Comparison of ENCODE assay signal across 19 cellular contexts in the genomic region with DNA sequence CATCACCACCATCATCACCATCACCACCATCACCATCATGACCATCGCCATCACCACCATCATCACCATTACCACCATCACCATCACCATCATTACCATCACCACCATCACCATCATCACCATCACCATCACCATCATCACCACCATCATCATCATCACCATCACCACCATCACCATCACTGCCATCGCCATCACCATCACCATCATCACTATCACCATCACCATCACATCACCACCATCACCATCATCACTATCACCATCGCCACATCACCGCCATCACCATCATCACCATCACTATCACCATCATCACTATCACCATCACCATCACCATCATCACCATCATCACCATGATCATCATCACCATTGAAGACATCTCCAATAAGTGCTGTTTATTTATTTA. TPM values are rescaled to one million over a fixed set of nuclear protein-coding genes. Genes with fewer than 3 reads are reported as not detected.
DNase-seq lines count a peak whose midpoint lies in the region; ATAC-seq, FAIRE-seq and TF ChIP-seq lines count a peak whose summit lies in the region.
"Had no signal": no experiment of that assay in that cellular context is flagged by ENCODE, and none has a peak within 500 bp of the region (broad histone marks: within the 10 kb centered on the region; RNA-seq: fewer than 3 reads in every experiment).

No MANE protein-coding gene starts in this region.

- POLR2A ChIA-PET in HepG2 (lab: Yijun Ruan, JAX) = no interaction called here
- POLR2A ChIA-PET in naive thymus-derived CD4-positive, alpha-beta T cell (lab: Charles Lee) = no interaction called here

- no peaks in the 10 kb centered on the region for H3K36me3 Mint-ChIP-seq in brain
- peaks cover 4% of the 10 kb centered on the region for H3K36me3 Mint-ChIP-seq in neural progenitor cell
- peaks cover 0 to 3% (median 0%) of the 10 kb centered on the region in 5 donors for H3K36me3 Mint-ChIP-seq in naive thymus-derived CD4-positive, alpha-beta T cell
- H3K36me3 Mint-ChIP-seq: CD14-positive monocyte; CD8-positive, alpha-beta T cell; IgD-negative memory B cell had no signal

- H3K4me1 Mint-ChIP-seq in brain (no peaks in the 10 kb centered on the region), neural progenitor cell (no peaks in the 10 kb centered on the region)
- peaks cover 0 to 5% (median 0%) of the 10 kb centered on the region in 7 donors for H3K4me1 Mint-ChIP-seq in naive thymus-derived CD4-positive, alpha-beta T cell
- H3K4me1 Mint-ChIP-seq: CD14-positive monocyte, GM23338, H9, IgD-negative memory B cell had no signal

- no peak for DNase-seq in HepG2 (ENCODE audit: low spot score)
- DNase-seq in right lobe of liver = no peak
- no peak for DNase-seq in neural progenitor cell (ENCODE audit: low spot score)
- no peak for DNase-seq in EL
- no peak for DNase-seq in naive thymus-derived CD4-positive, alpha-beta T cell
- DNase-seq: Caco-2; CD8-positive, alpha-beta T cell; DMS53; H9; HFFc6 had no signal

- H3K9me3 ChIP-seq in HepG2 (ENCODE audit: low read length) = peaks cover 6% of the 10 kb centered on the region; the same call in 1 of the 2 replicates
- no peaks in the 10 kb centered on the region for H3K9me3 ChIP-seq in right lobe of liver
- H3K9me3 ChIP-seq in neural progenitor cell (ENCODE audit: low read depth) = no peaks in the 10 kb centered on the region
- H3K9me3 ChIP-seq in naive thymus-derived CD4-positive, alpha-beta T cell (ENCODE audit: control insufficient read depth in 2 of 3, low read length in 3 of 3) = no peaks in the 10 kb centered on the region

- peak overlapping the region in 1 of 3 experiments; percentile 33; a peak in 1 of 6 replicates for H3K4me3 ChIP-seq in HepG2 (replicated peaks in 1 of 3; ENCODE audit: insufficient read depth in 1 of 3, low read depth in 2 of 3, low read length in 3 of 3)
- H3K4me3 ChIP-seq in right lobe of liver = no peak overlapping the region
- H3K4me3 ChIP-seq in neural progenitor cell = no peak overlapping the region
- no peak overlapping the region for H3K4me3 ChIP-seq in naive thymus-derived CD4-positive, alpha-beta T cell (ENCODE audit: low read length)
- H3K4me3 ChIP-seq: GM23338 had no signal

- H3K4me1 ChIP-seq in HepG2 (ENCODE audit: insufficient read depth, low read length) (peaks cover 47% of the 10 kb centered on the region), right lobe of liver (no peaks in the 10 kb centered on the region), neural progenitor cell (no peaks in the 10 kb centered on the region)
- H3K4me1 ChIP-seq in naive thymus-derived CD4-positive, alpha-beta T cell (ENCODE audit: control insufficient read depth in 2 of 2, insufficient read depth in 2 of 2, low read length in 2 of 2) = no peaks in the 10 kb centered on the region
- H3K4me1 ChIP-seq: Caco-2 had no signal

- no peak for TF ChIP-seq EP300 in HepG2 (IDR thresholded peaks at IDR 0.05; ENCODE audit: low read depth in 2 of 2, low read length in 2 of 2)
- no peak for TF ChIP-seq EP300 in HepG2 (CRISPR knock-in tag; IDR thresholded peaks at IDR 0.05; ENCODE audit: borderline replicate concordance)

- H4K20me1 ChIP-seq in HepG2 (ENCODE audit: insufficient read depth, low read length) (no peaks in the 10 kb centered on the region), neural progenitor cell (ENCODE audit: low read depth) (no peaks in the 10 kb centered on the region)

- TF ChIP-seq CTCF in HepG2 (CRISPR knock-in tag; IDR thresholded peaks at IDR 0.05) (no peak), right lobe of liver (IDR thresholded peaks at IDR 0.05) (no peak), brain (conservative IDR thresholded peaks at IDR 0.05) (no peak), neural progenitor cell (IDR thresholded peaks at IDR 0.05) (no peak)

- H3K9me3 Mint-ChIP-seq in brain (peaks cover 4 to 12% (median 5%) of the 10 kb centered on the region in 5 experiments), neural progenitor cell (peaks cover 5% of the 10 kb centered on the region)
- peaks cover 0 to 9% (median 4%) of the 10 kb centered on the region in 11 donors for H3K9me3 Mint-ChIP-seq in naive thymus-derived CD4-positive, alpha-beta T cell

- H3K27ac Mint-ChIP-seq in brain (peak overlapping the region in 2 of 5 experiments; percentile 40 to 46), neural progenitor cell (peak overlapping the region; percentile 43)
- peak overlapping the region in 1 of 9 donors; percentile 2 for H3K27ac Mint-ChIP-seq in naive thymus-derived CD4-positive, alpha-beta T cell
- H3K27ac Mint-ChIP-seq: CD14-positive monocyte; CD8-positive, alpha-beta T cell; GM23338; H9; HFFc6; IgD-negative memory B cell had no signal

- no peak overlapping the region for H2AFZ ChIP-seq in HepG2 (ENCODE audit: low read length)
- H2AFZ ChIP-seq in neural progenitor cell (replicated peaks) = no peak overlapping the region
- H2AFZ ChIP-seq: GM23338 had no signal

- H3K36me3 ChIP-seq in HepG2 (replicated peaks in 1 of 2; ENCODE audit: control insufficient read depth in 1 of 2, insufficient read depth in 2 of 2, low read length in 2 of 2) (no peaks in the 10 kb centered on the region), right lobe of liver (no peaks in the 10 kb centered on the region), neural progenitor cell (no peaks in the 10 kb centered on the region)
- no peaks in the 10 kb centered on the region for H3K36me3 ChIP-seq in naive thymus-derived CD4-positive, alpha-beta T cell (ENCODE audit: control insufficient read depth in 2 of 3, insufficient read depth in 3 of 3, low read length in 3 of 3)

- no peak for FAIRE-seq in HepG2 (lab: Jason Lieb, UNC)

- no peak overlapping the region for H3K27ac ChIP-seq in HepG2 (ENCODE audit: extremely low read length, insufficient read depth, low read length)
- no peak overlapping the region for H3K27ac ChIP-seq in right lobe of liver
- no peak overlapping the region for H3K27ac ChIP-seq in neural progenitor cell
- H3K27ac ChIP-seq in naive thymus-derived CD4-positive, alpha-beta T cell (ENCODE audit: low read depth, low read length) = no peak overlapping the region
- H3K27ac ChIP-seq: 22Rv1, HL-60, KMS-11 had no signal

- H3K4me2 ChIP-seq in HepG2 (ENCODE audit: low read depth, low read length) (no peak overlapping the region; the same call in 1 of the 2 replicates), neural progenitor cell (no peak overlapping the region)
- H3K4me2 ChIP-seq: GM23338, KMS-11 had no signal

- no peaks in the 10 kb centered on the region for H3F3A ChIP-seq in neural progenitor cell (ENCODE audit: low read depth)

- H3K4me3 Mint-ChIP-seq in brain (peak overlapping the region in 3 of 5 experiments; percentile 0 to 38 (median 18)), neural progenitor cell (peak overlapping the region; percentile 51)
- no peak overlapping the region for H3K4me3 Mint-ChIP-seq in naive thymus-derived CD4-positive, alpha-beta T cell
- H3K4me3 Mint-ChIP-seq: CD14-positive monocyte; CD8-positive, alpha-beta T cell; GM23338; H9; HFFc6; IgD-negative memory B cell had no signal

- no TSS peak for BruUV-seq in HepG2 (replicated peaks; lab: Mats Ljungman, UMichigan)

- ATAC-seq in HepG2 (no peak), right lobe of liver (no peak), HG03342 (IDR thresholded peaks at IDR 0.05; ENCODE audit: unreplicated experiment) (no peak)
- no peak for ATAC-seq in naive thymus-derived CD4-positive, alpha-beta T cell
- ATAC-seq in activated CD4-positive, CD25-positive, alpha-beta regulatory T cell treated with anti-CD3 and anti-CD28 coated beads, Interleukin-2, amount 50 U/mL, for 24 hours = no peak
- ATAC-seq: CD8-positive, alpha-beta T cell; GM23338 had no signal

- H3K9ac ChIP-seq in HepG2 (ENCODE audit: insufficient read depth, low read depth, low read length) (no peak overlapping the region), neural progenitor cell (no peak overlapping the region)
- H3K9ac ChIP-seq: KMS-11 had no signal

- CTCF ChIA-PET in HepG2 (lab: Yijun Ruan, JAX; ENCODE audit: low intra/inter-chr PET ratio, low total read pairs) = no interaction called here
- CTCF ChIA-PET in naive thymus-derived CD4-positive, alpha-beta T cell (lab: Charles Lee) = no interaction called here

- 94% methylated on average over 4 of the region's 4 CpGs for WGBS in HepG2 (ENCODE audit: low lambda C conversion rate)
- 87% methylated on average over 4 of the region's 4 CpGs for WGBS in right lobe of liver (ENCODE audit: insufficient coverage, low coverage, low lambda C conversion rate, missing lambda C conversion rate)

- in situ Hi-C loops in HepG2 (cut with HindIII; ENCODE audit: extremely low pct_ligation_motif_present, low pct_unique_long_range_greater_than_20kb) = no loop called here

- intact Hi-C loops in HepG2 (cut with micrococcal nuclease; ENCODE audit: unreplicated experiment) (no loop called here), right lobe of liver (cut with DNase I) (no loop called here)
- intact Hi-C loops in naive thymus-derived CD4-positive, alpha-beta T cell (cut with micrococcal nuclease) = no loop called here

- TF ChIP-seq RAD21 in HepG2 (CRISPR knock-in tag; IDR thresholded peaks at IDR 0.05) = no peak

- TF ChIP-seq POLR2A in HepG2 (IDR thresholded peaks at IDR 0.05; ENCODE audit: insufficient read depth in 1 of 2, low read depth in 2 of 2, low read length in 2 of 2) (no peak), right lobe of liver (IDR thresholded peaks at IDR 0.05) (no peak)

- peaks cover 2 to 3% of the 10 kb centered on the region in 2 experiments; a peak in 2 of 5 replicates for H3K27me3 ChIP-seq in HepG2 (ENCODE audit: control insufficient read depth in 1 of 2, insufficient read depth in 2 of 2, low read length in 2 of 2)
- H3K27me3 ChIP-seq in right lobe of liver = no peaks in the 10 kb centered on the region
- H3K27me3 ChIP-seq in neural progenitor cell = peaks cover 13% of the 10 kb centered on the region
- H3K27me3 ChIP-seq in naive thymus-derived CD4-positive, alpha-beta T cell (ENCODE audit: control insufficient read depth in 2 of 2, insufficient read depth in 2 of 2, low read length in 2 of 2) = no peaks in the 10 kb centered on the region

- H3K27me3 Mint-ChIP-seq in brain = no peaks in the 10 kb centered on the region
- peaks cover 19% of the 10 kb centered on the region for H3K27me3 Mint-ChIP-seq in neural progenitor cell (ENCODE audit: insufficient read depth, low read depth)
- peaks cover 3 to 10% (median 4%) of the 10 kb centered on the region in 5 donors for H3K27me3 Mint-ChIP-seq in naive thymus-derived CD4-positive, alpha-beta T cell

- no peaks in the 10 kb centered on the region for H3K79me2 ChIP-seq in HepG2 (ENCODE audit: insufficient read depth, low read length)
- H3K79me2 ChIP-seq in neural progenitor cell (ENCODE audit: low read depth) = no peaks in the 10 kb centered on the region

RNA-seq across cellular contexts. Expression of a gene that starts 16.8 kb away (rescaled TPM):
- total RNA-seq in HepG2 (2016; rRNA removed; fragmentation: Illumina TruSeq; extraction: Trizol) (11.7 and 15.1 TPM in 2 replicates), right lobe of liver (10 to 100 TPM in 3 of 6 experiments, 1 to 10 TPM in 3; 5.7 to 24.4 (median 12.4) TPM), neural progenitor cell (ENCODE audit: low replicate concordance) (15.7 and 28.0 TPM in 2 replicates)
- 4.0 and 4.2 TPM in 2 replicates for total RNA-seq in HepG2 (2016; cell fraction: cytosol; rRNA removed; fragmentation: Illumina TruSeq; extraction: Trizol; ENCODE audit: low read depth)
- total RNA-seq in HepG2 (2016; cell fraction: insoluble cytoplasmic fraction; rRNA removed; fragmentation: Illumina TruSeq; extraction: Trizol) = 11.7 and 14.4 TPM in 2 replicates
- 9.8 and 10.7 TPM in 2 replicates for total RNA-seq in HepG2 (2016; cell fraction: membrane; rRNA removed; fragmentation: Illumina TruSeq; extraction: Trizol)
- 10.8 and 11.7 TPM in 2 replicates for total RNA-seq in HepG2 (2016; cell fraction: nucleus; rRNA removed; fragmentation: Illumina TruSeq; extraction: Trizol)
- polyA plus RNA-seq in HepG2 (2011; rRNA removed) (11.9 and 14.4 TPM in 2 replicates), brain (ENCODE audit: insufficient read depth, low read depth, low replicate concordance) (32.0 TPM)
- polyA plus RNA-seq in HepG2 (2011; cell fraction: cytosol; rRNA removed) = 18.3 and 21.5 TPM in 2 replicates
- 15.4 and 17.5 TPM in 2 replicates for polyA plus RNA-seq in HepG2 (2011; cell fraction: nucleus; rRNA removed)
- polyA plus RNA-seq in HepG2 (2012) = 9.2 and 11.4 TPM in 2 replicates
- 3.0 and 3.1 TPM in 2 replicates for polyA plus RNA-seq in HepG2 (2016; cell fraction: cytosol; fragmentation: Illumina TruSeq; extraction: Trizol; ENCODE audit: low read depth)
- polyA plus RNA-seq in HepG2 (2016; cell fraction: insoluble cytoplasmic fraction; fragmentation: Illumina TruSeq; extraction: Trizol; ENCODE audit: low read depth) = 11.2 and 12.0 TPM in 2 replicates
- polyA plus RNA-seq in HepG2 (2016; cell fraction: membrane; fragmentation: Illumina TruSeq; extraction: Trizol; ENCODE audit: low read depth) = 6.4 and 7.0 TPM in 2 replicates
- polyA plus RNA-seq in HepG2 (2016; cell fraction: nucleus; fragmentation: Illumina TruSeq; extraction: Trizol; ENCODE audit: insufficient read depth, low read depth) = 11.4 and 12.6 TPM in 2 replicates
- 21.1 and 25.1 TPM in 2 replicates for polyA minus RNA-seq in HepG2 (2011; rRNA and poly(A)+ RNA removed; ENCODE audit: low replicate concordance)
- 9.8 and 9.9 TPM in 2 replicates for polyA minus RNA-seq in HepG2 (2011; cell fraction: cytosol; rRNA and poly(A)+ RNA removed)
- polyA minus RNA-seq in HepG2 (2011; cell fraction: nucleus; rRNA and poly(A)+ RNA removed) = 24.2 and 25.4 TPM in 2 replicates
- 10 to 100 TPM; 14.0 to 24.1 (median 17.2) TPM for total RNA-seq in naive thymus-derived CD4-positive, alpha-beta T cell
- 10 to 100 TPM; 16.8 to 19.9 TPM for polyA plus RNA-seq in naive thymus-derived CD4-positive, alpha-beta T cell

RNA-seq across cellular contexts. Expression of a gene that starts 36.2 kb away (rescaled TPM):
- total RNA-seq in HepG2 (2016; rRNA removed; fragmentation: Illumina TruSeq; extraction: Trizol) = 1.4 and 1.6 TPM in 2 replicates
- 0.71 and 0.91 TPM in 2 replicates for total RNA-seq in HepG2 (2016; cell fraction: cytosol; rRNA removed; fragmentation: Illumina TruSeq; extraction: Trizol; ENCODE audit: low read depth)
- 1.4 and 1.9 TPM in 2 replicates for total RNA-seq in HepG2 (2016; cell fraction: insoluble cytoplasmic fraction; rRNA removed; fragmentation: Illumina TruSeq; extraction: Trizol)
- 1.5 and 1.7 TPM in 2 replicates for total RNA-seq in HepG2 (2016; cell fraction: membrane; rRNA removed; fragmentation: Illumina TruSeq; extraction: Trizol)
- 0.99 and 1.1 TPM in 2 replicates for total RNA-seq in HepG2 (2016; cell fraction: nucleus; rRNA removed; fragmentation: Illumina TruSeq; extraction: Trizol)
- polyA plus RNA-seq in HepG2 (2011; rRNA removed) = 4.2 and 8.9 TPM in 2 replicates
- 4.3 and 4.7 TPM in 2 replicates for polyA plus RNA-seq in HepG2 (2011; cell fraction: cytosol; rRNA removed)
- 6.6 and 7.6 TPM in 2 replicates for polyA plus RNA-seq in HepG2 (2011; cell fraction: nucleus; rRNA removed)
- polyA plus RNA-seq in HepG2 (2012) = 2.1 and 6.2 TPM in 2 replicates
- polyA plus RNA-seq in HepG2 (2016; cell fraction: cytosol; fragmentation: Illumina TruSeq; extraction: Trizol; ENCODE audit: low read depth) = 0.32 and 0.38 TPM in 2 replicates
- polyA plus RNA-seq in HepG2 (2016; cell fraction: insoluble cytoplasmic fraction; fragmentation: Illumina TruSeq; extraction: Trizol; ENCODE audit: low read depth) = 1.7 and 1.8 TPM in 2 replicates
- 0.63 and 0.72 TPM in 2 replicates for polyA plus RNA-seq in HepG2 (2016; cell fraction: membrane; fragmentation: Illumina TruSeq; extraction: Trizol; ENCODE audit: low read depth)
- 2.7 and 3.4 TPM in 2 replicates for polyA plus RNA-seq in HepG2 (2016; cell fraction: nucleus; fragmentation: Illumina TruSeq; extraction: Trizol; ENCODE audit: insufficient read depth, low read depth)
- 3.9 and 12.1 TPM in 2 replicates for polyA minus RNA-seq in HepG2 (2011; rRNA and poly(A)+ RNA removed; ENCODE audit: low replicate concordance)
- polyA minus RNA-seq in HepG2 (2011; cell fraction: cytosol; rRNA and poly(A)+ RNA removed) = 6.2 and 6.6 TPM in 2 replicates
- polyA minus RNA-seq in HepG2 (2011; cell fraction: nucleus; rRNA and poly(A)+ RNA removed) = 1.7 and 3.1 TPM in 2 replicates
- 100 to 1,000 TPM in 3 of 6 experiments, 10 to 100 TPM in 2, 1 to 10 TPM in 1; 1.0 to 230 (median 101) TPM for total RNA-seq in right lobe of liver
- 79.5 TPM for polyA plus RNA-seq in brain (ENCODE audit: insufficient read depth, low read depth, low replicate concordance)
- total RNA-seq in neural progenitor cell (ENCODE audit: low replicate concordance) = 0.88 and 2.8 TPM in 2 replicates
- total RNA-seq in naive thymus-derived CD4-positive, alpha-beta T cell = 1 to 10 TPM in 3 of 5 experiments, under 1 TPM in 2; 0.35 to 2.5 (median 1.0) TPM
- not detected for polyA plus RNA-seq in naive thymus-derived CD4-positive, alpha-beta T cell

Comparison
In these comparisons a context has a peak if more than half of its experiments do, and no peak if none do; other contexts are left out.
1. H3K4me3 Mint-ChIP-seq: peak in brain (3 of 5) and neural progenitor cell (single experiment); none in naive thymus-derived CD4-positive, alpha-beta T cell (0 of 10).